9 cellular contexts compared by ENCODE assay signal in the genomic region with DNA sequence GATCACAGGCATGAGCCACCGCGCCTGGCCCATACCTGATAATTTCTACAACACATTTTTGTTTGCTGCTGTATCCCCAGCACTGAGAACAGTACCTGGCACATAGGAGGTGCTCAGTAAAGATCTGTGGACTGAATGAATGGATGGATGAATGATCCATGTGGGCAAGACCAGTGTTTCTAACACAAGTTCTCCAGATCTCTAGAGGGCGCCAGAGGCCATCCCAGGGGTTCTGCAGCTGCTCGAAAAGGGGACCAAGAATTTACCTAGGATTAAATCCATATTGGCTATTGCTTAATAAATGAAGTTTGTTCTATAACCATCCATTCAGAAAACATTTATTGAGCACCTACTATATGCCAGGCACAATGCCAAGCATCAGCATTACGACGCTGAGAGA.
A peak's percentile ranks its signal among the peaks of the same experiment; 100 is the strongest.
DNase-seq lines count a peak whose midpoint lies in the region; ATAC-seq and TF ChIP-seq lines count a peak whose summit lies in the region.
"Had no signal": no experiment of that assay in that cellular context is flagged by ENCODE, and none has a peak within 500 bp of the region (broad histone marks: within the 10 kb centered on the region; RNA-seq: fewer than 3 reads in every experiment).

No MANE protein-coding gene starts in this region.

- H3K4me1 Mint-ChIP-seq in activated CD4-positive, alpha-beta memory T cell treated with anti-CD3 and anti-CD28 coated beads for 36 hours (ENCODE audit: low read depth) = no peaks in the 10 kb centered on the region
- no peaks in the 10 kb centered on the region for H3K4me1 Mint-ChIP-seq in activated CD4-positive, alpha-beta memory T cell treated with anti-CD3 and anti-CD28 coated beads, Interleukin-2, amount 10 ng/mL, durations not matched to agents 7 days and 5 days

- H3K4me3 ChIP-seq in LNCaP clone FGC (ENCODE audit: low read depth, low read length) = no peak overlapping the region
- H3K4me3 ChIP-seq: pancreas had no signal

- peak; percentile 25; the same call in 1 of the 2 replicates for TF ChIP-seq CTCF in LNCaP clone FGC (IDR thresholded peaks at IDR 0.05; ENCODE audit: control insufficient read depth, extremely low read depth, insufficient read depth)

- DNase-seq in activated CD4-positive, alpha-beta memory T cell treated with anti-CD3 and anti-CD28 coated beads for 36 hours = peak; percentile 13
- no peak for DNase-seq in activated CD4-positive, alpha-beta memory T cell treated with anti-CD3 and anti-CD28 coated beads, Interleukin-2, amount 10 ng/mL, durations not matched to agents 7 days and 5 days
- DNase-seq in LNCaP clone FGC (ENCODE audit: low read depth) (no peak), RPMI7951 (ENCODE audit: low read depth) (peak; percentile 15), globus pallidus (ENCODE audit: low spot score) (peak; percentile 16), superior temporal gyrus (ENCODE audit: extremely low spot score) (peak; percentile 72)

- no peaks in the 10 kb centered on the region for H3K9me3 Mint-ChIP-seq in activated CD4-positive, alpha-beta memory T cell treated with anti-CD3 and anti-CD28 coated beads for 36 hours
- H3K9me3 Mint-ChIP-seq in activated CD4-positive, alpha-beta memory T cell treated with anti-CD3 and anti-CD28 coated beads, Interleukin-2, amount 10 ng/mL, durations not matched to agents 7 days and 5 days = no peaks in the 10 kb centered on the region

- no peak overlapping the region for H3K27ac Mint-ChIP-seq in activated CD4-positive, alpha-beta memory T cell treated with anti-CD3 and anti-CD28 coated beads for 36 hours
- H3K27ac Mint-ChIP-seq in activated CD4-positive, alpha-beta memory T cell treated with anti-CD3 and anti-CD28 coated beads, Interleukin-2, amount 10 ng/mL, durations not matched to agents 7 days and 5 days = no peak overlapping the region

- intact Hi-C loops in activated CD4-positive, alpha-beta memory T cell treated with anti-CD3 and anti-CD28 coated beads for 36 hours (cut with micrococcal nuclease) = no loop called here

- POLR2A ChIA-PET in activated CD4-positive, alpha-beta memory T cell treated with anti-CD3 and anti-CD28 coated beads for 36 hours (lab: Charles Lee) = no interaction called here
- POLR2A ChIA-PET in activated CD4-positive, alpha-beta memory T cell treated with anti-CD3 and anti-CD28 coated beads, Interleukin-2, amount 10 ng/mL, durations not matched to agents 7 days and 5 days (lab: Charles Lee) = no interaction called here

- ATAC-seq in esophagus mucosa = no peak
- ATAC-seq in HG03432 (IDR thresholded peaks at IDR 0.05; ENCODE audit: unreplicated experiment) = no peak

- H3K4me3 Mint-ChIP-seq in activated CD4-positive, alpha-beta memory T cell treated with anti-CD3 and anti-CD28 coated beads for 36 hours = no peak overlapping the region
- no peak overlapping the region for H3K4me3 Mint-ChIP-seq in activated CD4-positive, alpha-beta memory T cell treated with anti-CD3 and anti-CD28 coated beads, Interleukin-2, amount 10 ng/mL, durations not matched to agents 7 days and 5 days

- CTCF ChIA-PET in activated CD4-positive, alpha-beta memory T cell treated with anti-CD3 and anti-CD28 coated beads for 36 hours (lab: Charles Lee) = interaction anchor here (1.3 kb wide), 1 partner anchor 178 kb away, joined by 4 read pairs; no protein-coding TSS in a partner anchor
- CTCF ChIA-PET in activated CD4-positive, alpha-beta memory T cell treated with anti-CD3 and anti-CD28 coated beads, Interleukin-2, amount 10 ng/mL, durations not matched to agents 7 days and 5 days (lab: Charles Lee) = interaction anchor here (2.1 kb wide), 1 partner anchor 178 kb away, joined by 9 read pairs; no protein-coding TSS in a partner anchor

- no peaks in the 10 kb centered on the region for H3K36me3 Mint-ChIP-seq in activated CD4-positive, alpha-beta memory T cell treated with anti-CD3 and anti-CD28 coated beads for 36 hours
- no peaks in the 10 kb centered on the region for H3K36me3 Mint-ChIP-seq in activated CD4-positive, alpha-beta memory T cell treated with anti-CD3 and anti-CD28 coated beads, Interleukin-2, amount 10 ng/mL, durations not matched to agents 7 days and 5 days (ENCODE audit: low read depth)

- peaks cover 28% of the 10 kb centered on the region for H3K27me3 Mint-ChIP-seq in activated CD4-positive, alpha-beta memory T cell treated with anti-CD3 and anti-CD28 coated beads for 36 hours
- H3K27me3 Mint-ChIP-seq in activated CD4-positive, alpha-beta memory T cell treated with anti-CD3 and anti-CD28 coated beads, Interleukin-2, amount 10 ng/mL, durations not matched to agents 7 days and 5 days = no peaks in the 10 kb centered on the region

Comparison
In these comparisons a context has a peak if more than half of its experiments do, and no peak if none do; other contexts are left out.
1. DNase-seq: peak in activated CD4-positive, alpha-beta memory T cell treated with anti-CD3 and anti-CD28 coated beads for 36 hours (single experiment), RPMI7951 (single experiment), globus pallidus (single experiment) and superior temporal gyrus (single experiment); none in activated CD4-positive, alpha-beta memory T cell treated with anti-CD3 and anti-CD28 coated beads, Interleukin-2, amount 10 ng/mL, durations not matched to agents 7 days and 5 days (single experiment) and LNCaP clone FGC (single experiment).